Comparison of ENCODE assay signal across 26 cellular contexts in genomic region chr15:82714026-82714425, GRCh38. TPM values are rescaled to one million over a fixed set of nuclear protein-coding genes. Genes with fewer than 3 reads are reported as not detected.
"Had no signal": no experiment of that assay in that cellular context is flagged by ENCODE, and none has a peak within 500 bp of the region (broad histone marks: within the 10 kb centered on the region; RNA-seq: fewer than 3 reads in every experiment).

No MANE protein-coding gene starts in this region.

- H3K4me3 Mint-ChIP-seq: endodermal cell, mesothelial cell of epicardium, natural killer cell, neural progenitor cell had no signal

- H3K4me1 Mint-ChIP-seq: mesothelial cell of epicardium had no signal

- H3K27ac Mint-ChIP-seq: endodermal cell, mesothelial cell of epicardium, natural killer cell, neural progenitor cell, progenitor cell of endocrine pancreas had no signal

- ATAC-seq: heart right ventricle, natural killer cell, pancreas, right cardiac atrium had no signal

- DNase-seq: effector CD4-positive, alpha-beta T cell; endodermal cell; erythroblast; heart right ventricle; hypothalamus; kidney glomerular epithelial cell; natural killer cell; occipital lobe; pancreas; right cardiac atrium; stimulated activated CD4-positive, alpha-beta T cell treated with anti-CD3 and anti-CD28 coated beads, Interleukin-2, amount 100 ng/mL, for 48 hours; stimulated activated naive CD4-positive, alpha-beta T cell treated with Interleukin-2 at 50 U/mL for 16 hours; thyroid gland; upper lobe of left lung; uterus had no signal

- FAIRE-seq: endothelial cell of umbilical vein, frontal cortex, islet of Langerhans, pancreas had no signal

- H3K36me3 Mint-ChIP-seq: mesothelial cell of epicardium, neural progenitor cell had no signal

- H3K9me3 Mint-ChIP-seq: neural progenitor cell had no signal

- H3K4me3 ChIP-seq: coronary artery, heart right ventricle, neural progenitor cell, pancreas, smooth muscle cell, suprapubic skin, thyroid gland, upper lobe of left lung, uterus had no signal

RNA-seq across cellular contexts. Expression of gene AP3B2, which starts 4.4 kb away (rescaled TPM):
- total RNA-seq: dermis microvascular lymphatic vessel endothelial cell, endothelial cell of umbilical vein, myocyte had no signal
